Comparison of ENCODE assay signal across 1 cellular context in the genomic region with DNA sequence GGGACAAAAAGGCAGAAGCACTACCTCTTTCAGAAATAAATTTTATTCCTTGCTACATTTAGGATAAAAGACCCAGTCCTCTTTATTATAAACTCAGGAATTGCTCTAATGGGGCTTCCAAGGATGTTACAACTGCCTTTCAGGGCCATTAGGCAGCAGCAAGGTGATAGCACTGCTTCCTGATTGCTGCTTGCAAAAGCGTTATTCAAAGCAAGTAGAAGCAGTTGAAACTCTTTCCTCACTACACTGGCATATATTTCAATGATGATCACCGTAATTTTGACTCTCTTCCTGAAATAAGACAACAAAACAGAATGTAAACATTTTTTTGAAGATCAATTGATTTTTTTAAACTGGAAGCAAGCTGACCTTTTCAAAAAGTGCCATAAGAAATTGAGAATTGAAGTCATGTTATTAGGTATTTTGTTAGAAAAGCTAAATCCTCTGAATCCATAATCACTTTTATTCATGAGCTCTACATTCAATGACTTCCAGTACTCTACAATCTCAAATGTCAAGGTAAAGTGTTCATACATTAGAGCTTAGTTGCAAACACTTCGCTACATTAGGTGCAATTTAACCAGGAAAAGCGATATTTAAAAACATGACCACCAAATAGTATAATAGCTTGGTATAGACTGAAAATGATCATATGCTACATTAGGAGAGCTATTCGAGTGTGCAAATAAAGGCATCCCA.
TF ChIP-seq lines count a peak whose summit lies in the region.

No MANE protein-coding gene starts in this region.

TF ChIP-seq in K562, 482 proteins besides CTCF, POLR2A, EP300 and RAD21 (continued from another document):
- TF ChIP-seq, protein P1, sequence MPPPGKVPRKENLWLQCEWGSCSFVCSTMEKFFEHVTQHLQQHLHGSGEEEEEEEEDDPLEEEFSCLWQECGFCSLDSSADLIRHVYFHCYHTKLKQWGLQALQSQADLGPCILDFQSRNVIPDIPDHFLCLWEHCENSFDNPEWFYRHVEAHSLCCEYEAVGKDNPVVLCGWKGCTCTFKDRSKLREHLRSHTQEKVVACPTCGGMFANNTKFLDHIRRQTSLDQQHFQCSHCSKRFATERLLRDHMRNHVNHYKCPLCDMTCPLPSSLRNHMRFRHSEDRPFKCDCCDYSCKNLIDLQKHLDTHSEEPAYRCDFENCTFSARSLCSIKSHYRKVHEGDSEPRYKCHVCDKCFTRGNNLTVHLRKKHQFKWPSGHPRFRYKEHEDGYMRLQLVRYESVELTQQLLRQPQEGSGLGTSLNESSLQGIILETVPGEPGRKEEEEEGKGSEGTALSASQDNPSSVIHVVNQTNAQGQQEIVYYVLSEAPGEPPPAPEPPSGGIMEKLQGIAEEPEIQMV (tag; conservative IDR thresholded peaks at IDR 0.05; ENCODE audit: low read depth) = no peak
- TF ChIP-seq ZNF263 (CRISPR knock-in tag; IDR thresholded peaks at IDR 0.05; ENCODE audit: borderline replicate concordance) (no peak), FOXJ2 (tag; IDR thresholded peaks at IDR 0.05) (no peak), RFX7 (CRISPR knock-in tag; IDR thresholded peaks at IDR 0.05) (no peak)
TF ChIP-seq in K562: peak in this region for 0.
